In the genomic region with DNA sequence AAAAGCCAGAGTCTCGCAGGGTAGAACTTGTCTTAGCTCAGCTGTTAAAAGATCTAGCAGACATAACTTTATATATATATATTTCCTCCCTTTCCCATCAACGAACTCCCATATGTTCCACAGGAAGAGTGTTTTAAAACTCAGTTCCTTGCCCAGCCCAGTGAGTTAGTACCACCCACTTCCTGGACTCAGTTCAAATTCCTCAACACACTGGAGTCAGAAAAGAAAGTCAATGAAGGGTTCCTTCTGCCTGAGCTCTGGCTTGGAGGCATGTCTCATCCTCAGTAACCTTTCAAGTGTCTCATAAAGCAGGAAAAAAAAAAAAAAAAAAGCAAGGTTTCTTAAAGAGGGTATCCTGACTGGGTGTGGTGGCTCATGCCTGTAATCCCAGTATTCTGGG, we compare ENCODE assay signal across 1 cellular context.
TF ChIP-seq lines count a peak whose summit lies in the region.

No MANE protein-coding gene starts in this region.

TF ChIP-seq in SK-N-SH, 30 proteins besides CTCF, POLR2A, EP300 and RAD21 (continued from another document):
- TF ChIP-seq, protein P1, sequence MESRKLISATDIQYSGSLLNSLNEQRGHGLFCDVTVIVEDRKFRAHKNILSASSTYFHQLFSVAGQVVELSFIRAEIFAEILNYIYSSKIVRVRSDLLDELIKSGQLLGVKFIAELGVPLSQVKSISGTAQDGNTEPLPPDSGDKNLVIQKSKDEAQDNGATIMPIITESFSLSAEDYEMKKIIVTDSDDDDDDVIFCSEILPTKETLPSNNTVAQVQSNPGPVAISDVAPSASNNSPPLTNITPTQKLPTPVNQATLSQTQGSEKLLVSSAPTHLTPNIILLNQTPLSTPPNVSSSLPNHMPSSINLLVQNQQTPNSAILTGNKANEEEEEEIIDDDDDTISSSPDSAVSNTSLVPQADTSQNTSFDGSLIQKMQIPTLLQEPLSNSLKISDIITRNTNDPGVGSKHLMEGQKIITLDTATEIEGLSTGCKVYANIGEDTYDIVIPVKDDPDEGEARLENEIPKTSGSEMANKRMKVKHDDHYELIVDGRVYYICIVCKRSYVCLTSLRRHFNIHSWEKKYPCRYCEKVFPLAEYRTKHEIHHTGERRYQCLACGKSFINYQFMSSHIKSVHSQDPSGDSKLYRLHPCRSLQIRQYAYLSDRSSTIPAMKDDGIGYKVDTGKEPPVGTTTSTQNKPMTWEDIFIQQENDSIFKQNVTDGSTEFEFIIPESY (IDR thresholded peaks at IDR 0.05; ENCODE audit: borderline replicate concordance, low read depth), result no peak
TF ChIP-seq in SK-N-SH: peak in this region for 0.
